ENCODE assay signal across 1 cellular context in the genomic region with DNA sequence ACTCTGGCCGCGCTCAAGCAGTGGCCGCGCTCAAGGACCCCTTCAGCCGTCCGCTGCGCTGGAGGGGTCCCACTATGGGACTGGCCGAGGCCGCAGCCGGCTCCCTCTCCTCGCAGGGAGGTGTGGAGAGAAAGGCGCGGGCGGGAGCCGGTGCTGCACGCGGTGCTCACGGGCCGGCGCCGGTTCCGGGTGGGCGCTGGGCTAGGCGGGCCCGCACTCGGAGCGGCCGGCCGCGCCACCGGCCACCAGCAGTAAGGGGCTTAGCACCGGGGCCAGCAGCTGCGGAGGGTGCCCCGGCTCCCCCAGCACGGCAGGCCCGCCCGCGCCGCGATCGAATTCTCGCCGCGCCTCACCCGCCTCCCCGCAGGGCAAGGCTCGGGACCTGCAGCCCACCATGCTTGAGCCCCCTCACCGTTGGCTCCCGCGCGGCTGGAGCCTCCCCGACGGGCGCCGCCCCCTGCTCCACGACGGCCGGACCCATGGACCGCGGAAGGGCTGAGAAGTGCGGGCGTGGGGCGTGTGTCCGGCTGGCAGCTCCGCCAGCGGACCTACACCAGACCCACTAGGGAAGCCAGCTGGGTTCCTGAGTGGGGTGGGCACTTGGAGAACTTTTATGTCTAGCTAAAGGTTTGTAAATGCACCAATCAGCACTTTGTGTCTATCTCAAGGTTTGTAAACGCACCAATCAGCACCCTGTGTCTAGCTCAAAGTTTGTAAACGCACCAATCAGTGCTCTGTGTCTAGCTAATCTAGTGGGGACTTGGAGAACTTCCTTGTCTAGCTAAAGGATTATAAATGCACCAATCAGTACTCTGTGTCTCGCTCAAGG.
TF ChIP-seq lines count a peak whose summit lies in the region.

No MANE protein-coding gene starts in this region.

TF ChIP-seq in HepG2, 621 proteins besides CTCF, POLR2A, EP300 and RAD21:
- peak in 1 of 2 experiments; percentile 33; a peak in 2 of 4 replicates for TF ChIP-seq MAFK (conservative IDR thresholded peaks at IDR 0.05 in 1 of 2, IDR thresholded peaks at IDR 0.05 in 1 of 2; ENCODE audit: low read length in 2 of 2)
- TF ChIP-seq, protein P1, sequence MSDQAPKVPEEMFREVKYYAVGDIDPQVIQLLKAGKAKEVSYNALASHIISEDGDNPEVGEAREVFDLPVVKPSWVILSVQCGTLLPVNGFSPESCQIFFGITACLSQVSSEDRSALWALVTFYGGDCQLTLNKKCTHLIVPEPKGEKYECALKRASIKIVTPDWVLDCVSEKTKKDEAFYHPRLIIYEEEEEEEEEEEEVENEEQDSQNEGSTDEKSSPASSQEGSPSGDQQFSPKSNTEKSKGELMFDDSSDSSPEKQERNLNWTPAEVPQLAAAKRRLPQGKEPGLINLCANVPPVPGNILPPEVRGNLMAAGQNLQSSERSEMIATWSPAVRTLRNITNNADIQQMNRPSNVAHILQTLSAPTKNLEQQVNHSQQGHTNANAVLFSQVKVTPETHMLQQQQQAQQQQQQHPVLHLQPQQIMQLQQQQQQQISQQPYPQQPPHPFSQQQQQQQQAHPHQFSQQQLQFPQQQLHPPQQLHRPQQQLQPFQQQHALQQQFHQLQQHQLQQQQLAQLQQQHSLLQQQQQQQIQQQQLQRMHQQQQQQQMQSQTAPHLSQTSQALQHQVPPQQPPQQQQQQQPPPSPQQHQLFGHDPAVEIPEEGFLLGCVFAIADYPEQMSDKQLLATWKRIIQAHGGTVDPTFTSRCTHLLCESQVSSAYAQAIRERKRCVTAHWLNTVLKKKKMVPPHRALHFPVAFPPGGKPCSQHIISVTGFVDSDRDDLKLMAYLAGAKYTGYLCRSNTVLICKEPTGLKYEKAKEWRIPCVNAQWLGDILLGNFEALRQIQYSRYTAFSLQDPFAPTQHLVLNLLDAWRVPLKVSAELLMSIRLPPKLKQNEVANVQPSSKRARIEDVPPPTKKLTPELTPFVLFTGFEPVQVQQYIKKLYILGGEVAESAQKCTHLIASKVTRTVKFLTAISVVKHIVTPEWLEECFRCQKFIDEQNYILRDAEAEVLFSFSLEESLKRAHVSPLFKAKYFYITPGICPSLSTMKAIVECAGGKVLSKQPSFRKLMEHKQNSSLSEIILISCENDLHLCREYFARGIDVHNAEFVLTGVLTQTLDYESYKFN (CRISPR knock-in tag; conservative IDR thresholded peaks at IDR 0.05), result no peak
